ENCODE assay signal across 14 cellular contexts in the genomic region with DNA sequence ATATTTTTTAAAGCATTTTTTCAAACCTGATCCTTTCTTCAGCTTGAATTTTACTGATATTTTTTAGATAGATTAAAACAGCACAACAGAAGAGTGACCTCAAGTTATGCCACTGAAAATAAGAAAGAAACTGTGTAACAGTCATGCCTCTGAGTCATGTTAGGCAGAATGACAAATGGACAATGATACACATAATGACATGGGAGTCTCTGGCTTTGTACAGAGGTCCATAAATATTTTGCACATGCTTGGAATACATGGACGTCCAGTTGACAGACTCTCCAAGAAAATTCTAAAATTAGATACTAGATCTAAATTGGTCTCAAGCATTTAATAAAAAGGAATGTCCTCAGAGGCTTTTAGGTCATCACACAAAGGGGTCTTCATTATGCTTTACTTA. TPM values are rescaled to one million over a fixed set of nuclear protein-coding genes. Genes with fewer than 3 reads are reported as not detected.
DNase-seq lines count a peak whose midpoint lies in the region; ATAC-seq and TF ChIP-seq lines count a peak whose summit lies in the region.
"Had no signal": no experiment of that assay in that cellular context is flagged by ENCODE, and none has a peak within 500 bp of the region (broad histone marks: within the 10 kb centered on the region; RNA-seq: fewer than 3 reads in every experiment).

No MANE protein-coding gene starts in this region.

- no peak overlapping the region for H2AFZ ChIP-seq in osteoblast (ENCODE audit: low read length)

- intact Hi-C loops in body of pancreas (cut with DNase I) = no loop called here

- TF ChIP-seq CTCF in brain (conservative IDR thresholded peaks at IDR 0.05) = no peak
- TF ChIP-seq CTCF in osteoblast (IDR thresholded peaks at IDR 0.05; ENCODE audit: extremely low read depth, low read depth, low read length) = no peak
- TF ChIP-seq CTCF in body of pancreas (IDR thresholded peaks at IDR 0.05) = no peak

- no peaks in the 10 kb centered on the region for H4K20me1 ChIP-seq in osteoblast (ENCODE audit: insufficient read depth, low read length)
- H4K20me1 ChIP-seq: BLaER1 had no signal

- H3K4me2 ChIP-seq in osteoblast (ENCODE audit: insufficient read depth, low read length) = no peak overlapping the region
- H3K4me2 ChIP-seq: BLaER1 had no signal

- peaks cover 16% of the 10 kb centered on the region for H3K4me1 Mint-ChIP-seq in brain

- H3K27me3 ChIP-seq in osteoblast (ENCODE audit: insufficient read depth, low read length) (no peaks in the 10 kb centered on the region), body of pancreas (no peaks in the 10 kb centered on the region)
- H3K27me3 ChIP-seq: BLaER1 had no signal

- ATAC-seq in body of pancreas (no peak), GM21786 (IDR thresholded peaks at IDR 0.05; ENCODE audit: unreplicated experiment) (no peak)
- ATAC-seq: HepG2 had no signal

- DNase-seq in EL (peak; percentile 43), M059J (ENCODE audit: low read depth) (peak; percentile 70), osteoblast (ENCODE audit: insufficient read length, low spot score, missing footprints) (peak; percentile 25), body of pancreas (no peak)
- DNase-seq in stimulated activated naive CD4-positive, alpha-beta T cell (lab: John Stamatoyannopoulos, UW) = no peak
- DNase-seq: H7, NCI-H1436 treated with DMSO at 0.1 percent for 48 hours, NCI-H2081, NCI-H524 treated with DMSO at 0.1 percent for 48 hours had no signal

- H3K4me3 ChIP-seq in osteoblast (ENCODE audit: insufficient read depth, low read length) = no peak overlapping the region
- H3K4me3 ChIP-seq in body of pancreas = no peak overlapping the region
- H3K4me3 ChIP-seq: BLaER1 had no signal

- peaks cover 4 to 17% (median 6%) of the 10 kb centered on the region in 5 experiments for H3K9me3 Mint-ChIP-seq in brain

- H3K4me1 ChIP-seq in osteoblast (ENCODE audit: insufficient read depth, low read length) (no peaks in the 10 kb centered on the region), body of pancreas (no peaks in the 10 kb centered on the region)

- H3K27ac ChIP-seq in osteoblast (ENCODE audit: low read depth, low read length) (no peak overlapping the region), body of pancreas (no peak overlapping the region)
- H3K27ac ChIP-seq: BLaER1 had no signal

- no peaks in the 10 kb centered on the region for H3K36me3 Mint-ChIP-seq in brain

- no peak for TF ChIP-seq POLR2A in body of pancreas (IDR thresholded peaks at IDR 0.05)

- peak overlapping the region in 3 of 5 experiments; percentile 16 to 56 (median 42) for H3K27ac Mint-ChIP-seq in brain

- H3K4me3 Mint-ChIP-seq in brain = no peak overlapping the region

- H3K79me2 ChIP-seq in osteoblast (ENCODE audit: insufficient read depth, low read length) = no peaks in the 10 kb centered on the region

- H3K27me3 Mint-ChIP-seq in brain = peaks cover 2% of the 10 kb centered on the region

- 38 to 46% methylated on average over 1 of the region's 1 CpG for WGBS in body of pancreas, 2 donors

- H3K9me3 ChIP-seq in osteoblast (ENCODE audit: low read depth, low read length) (no peaks in the 10 kb centered on the region), body of pancreas (no peaks in the 10 kb centered on the region)
- H3K9me3 ChIP-seq: BLaER1 had no signal

- no peaks in the 10 kb centered on the region for H3K36me3 ChIP-seq in osteoblast (ENCODE audit: insufficient read depth, low read length)
- no peaks in the 10 kb centered on the region for H3K36me3 ChIP-seq in body of pancreas (replicated peaks in 1 of 2; ENCODE audit: insufficient read depth in 1 of 2, low read depth in 2 of 2)
- H3K36me3 ChIP-seq: BLaER1 had no signal

RNA-seq across cellular contexts. Expression of a gene that starts 21.9 kb away (rescaled TPM):
- total RNA-seq in M059J (2014; rRNA removed; shearing (Covaris generic)) = 13.6 and 20.1 TPM in 2 replicates
- polyA plus RNA-seq in brain (ENCODE audit: insufficient read depth, low read depth, low replicate concordance) = 0.25 TPM
- total RNA-seq in osteoblast (2.5 and 35.1 TPM in 2 replicates), body of pancreas (1 to 10 TPM in 1 of 2 donors, under 1 TPM in 1; 0.33 to 2.6 TPM)
- total RNA-seq: OCI-LY7 had no signal

Comparison
In these comparisons a context has a peak if more than half of its experiments do, and no peak if none do; other contexts are left out.
1. DNase-seq: peak in EL (single experiment), M059J (single experiment) and osteoblast (single experiment); none in stimulated activated naive CD4-positive, alpha-beta T cell (0 of 6) and body of pancreas (0 of 4).